In genomic region chr1:109242387-109242786, GRCh38 we compare ENCODE assay signal across 17 cellular contexts. TPM values are rescaled to one million over a fixed set of nuclear protein-coding genes. Genes with fewer than 3 reads are reported as not detected.
A peak's percentile ranks its signal among the peaks of the same experiment; 100 is the strongest.
DNase-seq lines count a peak whose midpoint lies in the region; ATAC-seq and TF ChIP-seq lines count a peak whose summit lies in the region.
"Had no signal": no experiment of that assay in that cellular context is flagged by ENCODE, and none has a peak within 500 bp of the region (broad histone marks: within the 10 kb centered on the region; RNA-seq: fewer than 3 reads in every experiment).

No MANE protein-coding gene starts in this region.

- intact Hi-C loops in IMR-90 (cut with micrococcal nuclease), result no loop called here

- peaks cover 11% of the 10 kb centered on the region for H3K4me1 ChIP-seq in IMR-90 (ENCODE audit: control insufficient read depth, insufficient read depth, low read length)
- H3K4me1 ChIP-seq: prostate gland had no signal

- ATAC-seq in IMR-90 (ENCODE audit: low read depth) (no peak), GM18861 (IDR thresholded peaks at IDR 0.05; ENCODE audit: unreplicated experiment) (no peak)

- no peak overlapping the region for H2BK120ac ChIP-seq in IMR-90 (ENCODE audit: low read depth, low read length)

- H3K27ac Mint-ChIP-seq in mesothelial cell of epicardium, result peak overlapping the region; percentile 0

- no peak overlapping the region for H3K4me2 ChIP-seq in IMR-90 (ENCODE audit: low read depth, low read length)

- peak overlapping the region; percentile 20; the same call in 1 of the 2 replicates for H2AK5ac ChIP-seq in IMR-90 (ENCODE audit: low read depth, low read length)

- TF ChIP-seq POLR2A in IMR-90 (IDR thresholded peaks at IDR 0.05; ENCODE audit: low read depth, low read length), result no peak

- in situ Hi-C loops in IMR-90 (cut with MboI; ENCODE audit: low sequenced_read_pairs), result no loop called here

- POLR2A ChIA-PET in IMR-90 (lab: Charles Lee; ENCODE audit: unreplicated experiment), result no interaction called here

- no peak for TF ChIP-seq RAD21 in IMR-90 (IDR thresholded peaks at IDR 0.05; ENCODE audit: low read length)

- H4K8ac ChIP-seq in IMR-90 (ENCODE audit: low read depth in 2 of 2, low read length in 2 of 2), result no peak overlapping the region

- no peak overlapping the region for H4K5ac ChIP-seq in IMR-90 (ENCODE audit: low read depth, low read length)

- H3K4me3 ChIP-seq in IMR-90 (ENCODE audit: insufficient read depth, low read depth, low read length), result no peak overlapping the region
- H3K4me3 ChIP-seq: BLaER1 treated with 17β-estradiol and CSF1 and Interleukin-3, amounts not matched to agents 10 nM and 100 nM; esophagus squamous epithelium; prostate gland had no signal

- dilution Hi-C loops in IMR-90 (cut with HindIII; ENCODE audit: low sequenced_read_pairs, unreplicated experiment), result no loop called here

- H3K9me3 Mint-ChIP-seq in mesothelial cell of epicardium, result no peaks in the 10 kb centered on the region

- H3K9ac ChIP-seq in IMR-90 (ENCODE audit: low read depth, low read length), result no peak overlapping the region
- H3K9ac ChIP-seq: BLaER1 treated with 17β-estradiol and CSF1 and Interleukin-3, amounts not matched to agents 10 nM and 100 nM had no signal

- peaks cover 24% of the 10 kb centered on the region for H3K4me1 Mint-ChIP-seq in mesothelial cell of epicardium

- no peak overlapping the region for H3K27ac ChIP-seq in IMR-90 (ENCODE audit: insufficient read depth, low read length)
- H3K27ac ChIP-seq: BLaER1 treated with 17β-estradiol and CSF1 and Interleukin-3, amounts not matched to agents 10 nM and 100 nM; prostate gland had no signal

- TF ChIP-seq CTCF in IMR-90 (conservative IDR thresholded peaks at IDR 0.05; ENCODE audit: low read depth, low read length), result no peak
- no peak for TF ChIP-seq CTCF in mesothelial cell of epicardium (IDR thresholded peaks at IDR 0.05; ENCODE audit: unreplicated experiment)

- peak overlapping the region; percentile 25 for H2AK9ac ChIP-seq in IMR-90 (replicated peaks; ENCODE audit: low read depth, low read length, poor library complexity)

- no peak overlapping the region for H2BK15ac ChIP-seq in IMR-90 (ENCODE audit: low read depth, low read length)

- no TSS peak for BruUV-seq in IMR-90 (replicated peaks; lab: Mats Ljungman, UMichigan)

- H2AFZ ChIP-seq in IMR-90 (replicated peaks; ENCODE audit: low read length, poor library complexity), result peak overlapping the region; percentile 29

- H3K27me3 Mint-ChIP-seq in mesothelial cell of epicardium (ENCODE audit: low read depth), result peaks cover 6% of the 10 kb centered on the region

- peaks cover 14% of the 10 kb centered on the region for H3K9me1 ChIP-seq in IMR-90 (ENCODE audit: insufficient read depth, low read length)

- peaks cover 3% of the 10 kb centered on the region for H3K36me3 Mint-ChIP-seq in mesothelial cell of epicardium

- no peak overlapping the region for H3K23ac ChIP-seq in IMR-90 (ENCODE audit: low read depth, low read length)

- no peaks in the 10 kb centered on the region for H3K9me3 ChIP-seq in IMR-90 (ENCODE audit: control insufficient read depth, insufficient read depth, low read length)
- H3K9me3 ChIP-seq: BLaER1 treated with 17β-estradiol and CSF1 and Interleukin-3, amounts not matched to agents 10 nM and 100 nM; esophagus squamous epithelium; prostate gland had no signal

- H3K4ac ChIP-seq in IMR-90 (ENCODE audit: low read depth, low read length), result no peak overlapping the region

- H3K14ac ChIP-seq in IMR-90 (replicated peaks; ENCODE audit: low read depth, low read length), result no peak overlapping the region

- no peak overlapping the region for H2BK5ac ChIP-seq in IMR-90 (ENCODE audit: low read depth, low read length, poor library complexity, severe bottlenecking)

- H3K56ac ChIP-seq in IMR-90 (ENCODE audit: extremely low read depth, insufficient read depth, low read length), result no peak overlapping the region

- peaks cover 0 to 17% of the 10 kb centered on the region in 2 experiments; a peak in 2 of 4 replicates for H3K79me1 ChIP-seq in IMR-90 (ENCODE audit: low read depth in 1 of 2, low read length in 2 of 2)

- H3K36me3 ChIP-seq in IMR-90 (ENCODE audit: control insufficient read depth, insufficient read depth, low read length), result peaks cover 17% of the 10 kb centered on the region
- H3K36me3 ChIP-seq: prostate gland had no signal

- peak; percentile 50 for DNase-seq in AG20443 (ENCODE audit: low spot score)
- no peak for DNase-seq in IMR-90
- peak; percentile 89 for DNase-seq in cerebellum (ENCODE audit: low spot score)
- no peak for DNase-seq in mesothelial cell of epicardium (ENCODE audit: low spot score in 2 of 2, unreplicated experiment in 2 of 2)
- no peak for DNase-seq in SHP77 treated with DMSO at 0.1 percent for 48 hours (lab: John Stamatoyannopoulos, UW)
- DNase-seq in activated CD4-positive, CD25-positive, alpha-beta regulatory T cell treated with anti-CD3 and anti-CD28 coated beads, Interleukin-2, amount 50 U/mL, for 72 hours, result no peak
- no peak for DNase-seq in HuH-7 (ENCODE audit: low spot score)
- DNase-seq: activated CD4-positive, alpha-beta T cell treated with anti-CD3 and anti-CD28 coated beads for 48 hours; activated gamma-delta T cell; esophagus squamous epithelium; KBM-7; NCI-H187; stimulated activated CD4-positive, alpha-beta T cell treated with anti-CD3 and anti-CD28 coated beads, Interleukin-4, amount 100 ng/mL, for 24 hours; stimulated activated naive CD4-positive, alpha-beta T cell treated with Interleukin-2 at 50 U/mL for 16 hours had no signal

- H3K18ac ChIP-seq in IMR-90 (ENCODE audit: low read depth, low read length), result no peak overlapping the region

- WGBS in IMR-90 (ENCODE audit: extremely low coverage in 2 of 2, insufficient read length in 1 of 2), 2 experiments, result 37% methylated on average over 4 of the region's 7 CpGs; no CpG with 5 or more reads in 1 of the 2 experiments

- H4K91ac ChIP-seq in IMR-90 (ENCODE audit: insufficient read depth, low read depth, low read length), result no peak overlapping the region

- no peak overlapping the region for H3K4me3 Mint-ChIP-seq in mesothelial cell of epicardium

- peaks cover 22% of the 10 kb centered on the region for H4K20me1 ChIP-seq in IMR-90 (ENCODE audit: insufficient read depth, low read length)

- CTCF ChIA-PET in IMR-90 (lab: Yijun Ruan, JAX), result no interaction called here

- H2BK20ac ChIP-seq in IMR-90 (ENCODE audit: low read depth, low read length), result no peak overlapping the region

- no peaks in the 10 kb centered on the region for H3K27me3 ChIP-seq in IMR-90 (ENCODE audit: control insufficient read depth, insufficient read depth, low read length)
- H3K27me3 ChIP-seq: esophagus squamous epithelium had no signal

TF ChIP-seq in IMR-90, 13 proteins besides CTCF, POLR2A, EP300 and RAD21:
- TF ChIP-seq MAFK (IDR thresholded peaks at IDR 0.05; ENCODE audit: low read depth, low read length) (no peak), ELK1 (IDR thresholded peaks at IDR 0.05; ENCODE audit: borderline replicate concordance, low read depth, low read length) (no peak), NFE2L2 (IDR thresholded peaks at IDR 0.05; ENCODE audit: low read depth, low read length) (no peak), MXI1 (IDR thresholded peaks at IDR 0.05; ENCODE audit: borderline replicate concordance, low read depth, low read length) (no peak), USF2 (IDR thresholded peaks at IDR 0.05; ENCODE audit: low read depth, low read length) (no peak), CHD1 (IDR thresholded peaks at IDR 0.05; ENCODE audit: low read depth, low read length) (no peak)
TF ChIP-seq in IMR-90: peak in this region for 0.

RNA-seq across cellular contexts. Expression of gene CELSR2, which starts 7.0 kb away (rescaled TPM):
- total RNA-seq in IMR-90 (2012; rRNA removed) (1.1 and 1.3 TPM in 2 replicates), cerebellum (39.0 TPM), mesothelial cell of epicardium (24.9 to 27.1 TPM (median 25.0 TPM) in 3 replicates)
- 5.0 and 5.3 TPM in 2 replicates for polyA plus RNA-seq in IMR-90 (2012; rRNA removed)
- polyA plus RNA-seq in IMR-90 (2012; cell fraction: cytosol; rRNA removed), result 2.5 and 5.4 TPM in 2 replicates
- 10.8 and 19.0 TPM in 2 replicates for polyA plus RNA-seq in IMR-90 (2012; cell fraction: nucleus; rRNA removed; ENCODE audit: low replicate concordance)

RNA-seq across cellular contexts. Expression of gene SARS1, which starts 28.7 kb away (rescaled TPM):
- total RNA-seq in IMR-90 (2012; rRNA removed) (348 and 373 TPM in 2 replicates), cerebellum (81.8 TPM), mesothelial cell of epicardium (99.0 to 104 TPM (median 99.4 TPM) in 3 replicates)
- polyA plus RNA-seq in IMR-90 (2012; rRNA removed), result 214 and 231 TPM in 2 replicates
- polyA plus RNA-seq in IMR-90 (2012; cell fraction: cytosol; rRNA removed), result 117 and 193 TPM in 2 replicates
- polyA plus RNA-seq in IMR-90 (2012; cell fraction: nucleus; rRNA removed; ENCODE audit: low replicate concordance), result 152 and 416 TPM in 2 replicates

RNA-seq across cellular contexts. Expression of gene PSRC1, which starts 40.6 kb away (rescaled TPM):
- 34.6 and 36.4 TPM in 2 replicates for total RNA-seq in IMR-90 (2012; rRNA removed)
- 40.3 and 42.1 TPM in 2 replicates for polyA plus RNA-seq in IMR-90 (2012; rRNA removed)
- 20.2 and 35.7 TPM in 2 replicates for polyA plus RNA-seq in IMR-90 (2012; cell fraction: cytosol; rRNA removed)
- polyA plus RNA-seq in IMR-90 (2012; cell fraction: nucleus; rRNA removed; ENCODE audit: low replicate concordance), result 123 and 134 TPM in 2 replicates
- 7.2 TPM for total RNA-seq in cerebellum
- 15.8 to 18.3 TPM (median 17.6 TPM) in 3 replicates for total RNA-seq in mesothelial cell of epicardium

Comparison
In these comparisons a context has a peak if more than half of its experiments do, and no peak if none do; other contexts are left out.
1. DNase-seq: peak in AG20443 (single experiment) and cerebellum (single experiment); none in IMR-90 (single experiment), mesothelial cell of epicardium (0 of 2), SHP77 treated with DMSO at 0.1 percent for 48 hours (single experiment), activated CD4-positive, CD25-positive, alpha-beta regulatory T cell treated with anti-CD3 and anti-CD28 coated beads, Interleukin-2, amount 50 U/mL, for 72 hours (single experiment) and HuH-7 (single experiment).
2. RNA of gene CELSR2, which starts 7.0 kb away (total RNA-seq): 39.0 TPM in cerebellum (single experiment) and 24.9 to 27.1 TPM in mesothelial cell of epicardium; 1.1 to 1.3 TPM in IMR-90; every median in the first group is over 10 times any median in the second.